ENCODE assay signal across 8 cellular contexts in the genomic region with DNA sequence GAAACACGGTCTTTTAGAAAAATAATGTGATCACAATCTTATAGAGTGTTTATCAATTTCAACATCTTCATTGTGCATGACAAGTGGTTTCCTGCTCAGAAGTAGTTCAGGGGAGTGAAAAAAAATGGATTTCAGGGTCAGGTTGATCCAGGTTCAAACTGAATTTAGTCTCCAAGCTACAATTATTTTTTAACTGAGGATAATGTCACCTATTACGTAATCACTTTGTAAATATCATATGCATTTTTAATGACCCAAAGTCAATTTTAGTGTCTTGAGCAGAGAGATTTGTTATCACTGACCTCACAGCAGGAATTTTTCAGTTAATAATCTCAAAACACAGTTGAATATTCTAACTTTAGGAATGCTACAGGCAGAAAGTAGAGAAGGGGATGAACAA.
"Had no signal": no experiment of that assay in that cellular context is flagged by ENCODE, and none has a peak within 500 bp of the region (broad histone marks: within the 10 kb centered on the region; RNA-seq: fewer than 3 reads in every experiment).

No MANE protein-coding gene starts in this region.

- H3K4me3 ChIP-seq: GM23248 had no signal

- H2AFZ ChIP-seq: GM23248 had no signal

- H3K9ac ChIP-seq: GM23248 had no signal

- FAIRE-seq: H1, H54 had no signal

- DNase-seq: GM23248, H9, HCEC 1CT, HFFc6, KG1 had no signal

- H3K27ac ChIP-seq: GM23248, HL-60 had no signal
